In genomic region chr1:87061742-87062156, GRCh38 we compare ENCODE assay signal across 11 cellular contexts.
DNase-seq lines count a peak whose midpoint lies in the region; ATAC-seq, FAIRE-seq and TF ChIP-seq lines count a peak whose summit lies in the region.
"Had no signal": no experiment of that assay in that cellular context is flagged by ENCODE, and none has a peak within 500 bp of the region (broad histone marks: within the 10 kb centered on the region; RNA-seq: fewer than 3 reads in every experiment).

No MANE protein-coding gene starts in this region.

- no peaks in the 10 kb centered on the region for H3K27me3 ChIP-seq in PC-9 (ENCODE audit: insufficient read depth, low read depth)

- no peaks in the 10 kb centered on the region for H3K9me3 Mint-ChIP-seq in effector memory CD8-positive, alpha-beta T cell
- peaks cover 22% of the 10 kb centered on the region for H3K9me3 Mint-ChIP-seq in mesothelial cell of epicardium

- no TSS peak for BruUV-seq in PC-9 (replicated peaks; lab: Mats Ljungman, UMichigan)

- H4K20me1 ChIP-seq in PC-9 (ENCODE audit: insufficient read depth), result no peaks in the 10 kb centered on the region

- H3K4me1 ChIP-seq in PC-9 (replicated peaks; ENCODE audit: insufficient read depth), result 0 out of 2 replicates have a peak, but pooled peaks cover 6% of the 10 kb centered on the region

- H2AFZ ChIP-seq in PC-9, result no peak overlapping the region

- CTCF ChIA-PET in PC-9 (lab: Charles Lee), result no interaction called here

- ATAC-seq in GM21528 (IDR thresholded peaks at IDR 0.05; ENCODE audit: low FRiP score, unreplicated experiment) (peak; percentile 53), HG03460 (IDR thresholded peaks at IDR 0.05; ENCODE audit: unreplicated experiment) (peak; percentile 52)
- peak; percentile 19 for ATAC-seq in effector memory CD8-positive, alpha-beta T cell (replicated peaks)

- H3K4me3 Mint-ChIP-seq in effector memory CD8-positive, alpha-beta T cell, result no peak overlapping the region
- H3K4me3 Mint-ChIP-seq in mesothelial cell of epicardium, result no peak overlapping the region
- H3K4me3 Mint-ChIP-seq: activated CD4-positive, alpha-beta memory T cell treated with anti-CD3 and anti-CD28 coated beads for 36 hours had no signal

- H3K4me2 ChIP-seq in PC-9, result no peak overlapping the region

- peak; percentile 74 for FAIRE-seq in GM12891 (lab: Jason Lieb, UNC)

- H3K79me2 ChIP-seq in PC-9 (ENCODE audit: low read depth), result peaks cover 4% of the 10 kb centered on the region; the same call in 1 of the 2 replicates

- TF ChIP-seq CTCF in PC-9 (conservative IDR thresholded peaks at IDR 0.05) (no peak), mesothelial cell of epicardium (IDR thresholded peaks at IDR 0.05; ENCODE audit: unreplicated experiment) (no peak)

- H3K4me1 Mint-ChIP-seq in effector memory CD8-positive, alpha-beta T cell (ENCODE audit: low read depth in 2 of 2), result peaks cover 7 to 14% of the 10 kb centered on the region in 2 donors
- H3K4me1 Mint-ChIP-seq in mesothelial cell of epicardium, result peaks cover 11% of the 10 kb centered on the region

- no peaks in the 10 kb centered on the region for H3K36me3 ChIP-seq in PC-9 (ENCODE audit: low read depth)
- H3K36me3 ChIP-seq: thoracic aorta had no signal

- H3K27me3 Mint-ChIP-seq in effector memory CD8-positive, alpha-beta T cell, result no peaks in the 10 kb centered on the region
- H3K27me3 Mint-ChIP-seq in mesothelial cell of epicardium (ENCODE audit: low read depth), result no peaks in the 10 kb centered on the region
- H3K27me3 Mint-ChIP-seq: activated CD4-positive, alpha-beta memory T cell treated with anti-CD3 and anti-CD28 coated beads for 36 hours had no signal

- H3K9me2 ChIP-seq in PC-9 (ENCODE audit: insufficient read depth), result no peaks in the 10 kb centered on the region

- POLR2A ChIA-PET in PC-9 (lab: Charles Lee; ENCODE audit: unreplicated experiment), result no interaction called here

- H3F3A ChIP-seq in PC-9 (ENCODE audit: insufficient read depth, low read depth), result no peaks in the 10 kb centered on the region

- no peak overlapping the region for H3K27ac ChIP-seq in PC-9
- H3K27ac ChIP-seq: thoracic aorta had no signal

- H3K4me3 ChIP-seq in PC-9, result no peak overlapping the region
- H3K4me3 ChIP-seq: thoracic aorta had no signal

- intact Hi-C loops in PC-9 (cut with micrococcal nuclease; ENCODE audit: unreplicated experiment), result no loop called here

- H3K9me3 ChIP-seq in PC-9 (ENCODE audit: insufficient read depth, low read depth), result no peaks in the 10 kb centered on the region
- H3K9me3 ChIP-seq: thoracic aorta had no signal

- no peak for TF ChIP-seq POLR2A in GM12891 (IDR thresholded peaks at IDR 0.05; ENCODE audit: low read depth, low read length)

- no peak for DNase-seq in GM12891 (ENCODE audit: insufficient read length, low spot score)
- DNase-seq in effector memory CD8-positive, alpha-beta T cell, result no peak
- DNase-seq in SKM-1 treated with dmso at 0.1 percent for 144 hours (lab: John Stamatoyannopoulos, UW; ENCODE audit: unreplicated experiment), result no peak
- no peak for DNase-seq in PC-9
- DNase-seq in activated CD8-positive, alpha-beta memory T cell treated with anti-CD3 and anti-CD28 coated beads, Interleukin-2, amount 50 U/mL, for 48 hours, result no peak
- DNase-seq in mesothelial cell of epicardium (ENCODE audit: low spot score in 2 of 2, unreplicated experiment in 2 of 2), result no peak
- DNase-seq: activated CD4-positive, alpha-beta memory T cell treated with anti-CD3 and anti-CD28 coated beads for 36 hours; NCI-H1417 treated with DMSO at 0.1 percent for 48 hours had no signal

- H3K36me3 Mint-ChIP-seq in effector memory CD8-positive, alpha-beta T cell (ENCODE audit: insufficient read depth), result no peaks in the 10 kb centered on the region
- H3K36me3 Mint-ChIP-seq in mesothelial cell of epicardium, result peaks cover 9% of the 10 kb centered on the region

- no peak overlapping the region for H3K27ac Mint-ChIP-seq in effector memory CD8-positive, alpha-beta T cell
- no peak overlapping the region for H3K27ac Mint-ChIP-seq in mesothelial cell of epicardium
- H3K27ac Mint-ChIP-seq: activated CD4-positive, alpha-beta memory T cell treated with anti-CD3 and anti-CD28 coated beads for 36 hours had no signal

TF ChIP-seq in GM12891, 5 proteins besides CTCF, POLR2A, EP300 and RAD21:
- peak; percentile 27 for TF ChIP-seq SPI1 (IDR thresholded peaks at IDR 0.05; ENCODE audit: low read depth, low read length)
- no peak for TF ChIP-seq POU2F2 (IDR thresholded peaks at IDR 0.05; ENCODE audit: low read depth, low read length)
TF ChIP-seq in GM12891: peak in this region for 1.
